8 cellular contexts compared by ENCODE assay signal in genomic region chr1:222009105-222009730, GRCh38.
DNase-seq lines count a peak whose midpoint lies in the region; ATAC-seq and TF ChIP-seq lines count a peak whose summit lies in the region.

No MANE protein-coding gene starts in this region.

- H3K27me3 ChIP-seq in Caco-2 (replicated peaks; ENCODE audit: control insufficient read depth, insufficient read depth, low read length), result no peaks in the 10 kb centered on the region
- no peaks in the 10 kb centered on the region for H3K27me3 ChIP-seq in MM.1S (replicated peaks; ENCODE audit: insufficient read depth, low read length)

- H3K9ac ChIP-seq in MM.1S (ENCODE audit: low read length), result no peak overlapping the region

- no peaks in the 10 kb centered on the region for H3K9me2 ChIP-seq in MM.1S (replicated peaks; ENCODE audit: insufficient read depth, low read length)

- peak; percentile 26 to 43 for TF ChIP-seq CTCF in Caco-2 (IDR thresholded peaks at IDR 0.05; ENCODE audit: insufficient read depth in 1 of 2, low read depth in 1 of 2, low read length in 1 of 2, severe bottlenecking in 1 of 2, unreplicated experiment in 1 of 2)
- TF ChIP-seq CTCF in MM.1S (IDR thresholded peaks at IDR 0.05; ENCODE audit: low read length), result peak; percentile 66

- H3K4me1 ChIP-seq in Caco-2 (no peaks in the 10 kb centered on the region), MM.1S (ENCODE audit: low read length) (no peaks in the 10 kb centered on the region)

- BruUV-seq in Caco-2 (replicated peaks; lab: Mats Ljungman, UMichigan), result no TSS peak

- H3K9me3 ChIP-seq in Caco-2, result no peaks in the 10 kb centered on the region
- no peaks in the 10 kb centered on the region for H3K9me3 ChIP-seq in MM.1S (replicated peaks; ENCODE audit: insufficient read depth, low read length)

- ATAC-seq in GM19455 (IDR thresholded peaks at IDR 0.05; ENCODE audit: unreplicated experiment), result peak; percentile 64
- peak; percentile 79 for ATAC-seq in left lobe of liver
- no peak for ATAC-seq in GM19463 (IDR thresholded peaks at IDR 0.05; ENCODE audit: unreplicated experiment)

- H3K27ac ChIP-seq in MM.1S (ENCODE audit: low read length), result no peak overlapping the region

- no peaks in the 10 kb centered on the region for H3K36me3 Mint-ChIP-seq in Caco-2 (ENCODE audit: insufficient read depth, unreplicated experiment)
- no peaks in the 10 kb centered on the region for H3K36me3 Mint-ChIP-seq in activated naive CD8-positive, alpha-beta T cell treated with anti-CD3 and anti-CD28 coated beads for 36 hours

- no peaks in the 10 kb centered on the region for H3K27me3 Mint-ChIP-seq in Caco-2 (ENCODE audit: insufficient read depth, unreplicated experiment)
- H3K27me3 Mint-ChIP-seq in activated naive CD8-positive, alpha-beta T cell treated with anti-CD3 and anti-CD28 coated beads for 36 hours, result no peaks in the 10 kb centered on the region

- H3K4me1 Mint-ChIP-seq in Caco-2 (ENCODE audit: low read depth, unreplicated experiment), result no peaks in the 10 kb centered on the region
- peaks cover 3% of the 10 kb centered on the region for H3K4me1 Mint-ChIP-seq in activated naive CD8-positive, alpha-beta T cell treated with anti-CD3 and anti-CD28 coated beads for 36 hours

- H3K79me2 ChIP-seq in MM.1S (ENCODE audit: low read length), result no peaks in the 10 kb centered on the region

- H3K36me3 ChIP-seq in Caco-2 (ENCODE audit: control insufficient read depth, insufficient read depth, low read length) (no peaks in the 10 kb centered on the region), MM.1S (replicated peaks; ENCODE audit: insufficient read depth, low read length) (no peaks in the 10 kb centered on the region)

- no peaks in the 10 kb centered on the region for H3K9me3 Mint-ChIP-seq in Caco-2 (ENCODE audit: unreplicated experiment)
- no peaks in the 10 kb centered on the region for H3K9me3 Mint-ChIP-seq in activated naive CD8-positive, alpha-beta T cell treated with anti-CD3 and anti-CD28 coated beads for 36 hours

- DNase-seq in Caco-2 (peak in 1 of 2 experiments; percentile 22), MM.1S (peak; percentile 76), left lobe of liver (ENCODE audit: low spot score) (no peak), NCI-H1048 (lab: John Stamatoyannopoulos, UW) (no peak), SIG-M5 treated with dmso at 0.1 percent for 504 hours (lab: John Stamatoyannopoulos, UW; ENCODE audit: unreplicated experiment) (no peak)
- DNase-seq in activated naive CD8-positive, alpha-beta T cell treated with anti-CD3 and anti-CD28 coated beads for 36 hours, result peak; percentile 7

- H3K27ac Mint-ChIP-seq in Caco-2 (ENCODE audit: unreplicated experiment), result no peak overlapping the region
- no peak overlapping the region for H3K27ac Mint-ChIP-seq in activated naive CD8-positive, alpha-beta T cell treated with anti-CD3 and anti-CD28 coated beads for 36 hours

- no peak overlapping the region for H3K4me2 ChIP-seq in MM.1S (ENCODE audit: low read depth, low read length)

- H3K4me3 Mint-ChIP-seq in Caco-2 (ENCODE audit: unreplicated experiment), result no peak overlapping the region
- H3K4me3 Mint-ChIP-seq in activated naive CD8-positive, alpha-beta T cell treated with anti-CD3 and anti-CD28 coated beads for 36 hours, result no peak overlapping the region

- POLR2A ChIA-PET in Caco-2 (lab: Charles Lee), result no interaction called here

- no peaks in the 10 kb centered on the region for H3F3A ChIP-seq in MM.1S (ENCODE audit: insufficient read depth, low read length)

- no peak overlapping the region for H2AFZ ChIP-seq in MM.1S (ENCODE audit: low read length)

- intact Hi-C loops in Caco-2 (cut with micrococcal nuclease; ENCODE audit: unreplicated experiment), result loop anchor here (1.0 kb wide), 1 partner anchor 531 kb away; no protein-coding TSS in a partner anchor

- CTCF ChIA-PET in Caco-2 (lab: Charles Lee), result interaction anchor here (0.6 to 1.3 kb wide), 2 partner anchors 17 to 531 kb away, joined by 3 read pairs; no protein-coding TSS in a partner anchor

- no peaks in the 10 kb centered on the region for H4K20me1 ChIP-seq in MM.1S (ENCODE audit: insufficient read depth, low read length)

- H3K4me3 ChIP-seq in Caco-2 (ENCODE audit: low read depth, low read length) (no peak overlapping the region), MM.1S (ENCODE audit: low read length) (no peak overlapping the region)

Comparison
In these comparisons a context has a peak if more than half of its experiments do, and no peak if none do; other contexts are left out.
1. DNase-seq: peak in MM.1S (single experiment) and activated naive CD8-positive, alpha-beta T cell treated with anti-CD3 and anti-CD28 coated beads for 36 hours (single experiment); none in left lobe of liver (single experiment), NCI-H1048 (single experiment) and SIG-M5 treated with dmso at 0.1 percent for 504 hours (single experiment).